ENCODE assay signal across 24 cellular contexts in the genomic region with DNA sequence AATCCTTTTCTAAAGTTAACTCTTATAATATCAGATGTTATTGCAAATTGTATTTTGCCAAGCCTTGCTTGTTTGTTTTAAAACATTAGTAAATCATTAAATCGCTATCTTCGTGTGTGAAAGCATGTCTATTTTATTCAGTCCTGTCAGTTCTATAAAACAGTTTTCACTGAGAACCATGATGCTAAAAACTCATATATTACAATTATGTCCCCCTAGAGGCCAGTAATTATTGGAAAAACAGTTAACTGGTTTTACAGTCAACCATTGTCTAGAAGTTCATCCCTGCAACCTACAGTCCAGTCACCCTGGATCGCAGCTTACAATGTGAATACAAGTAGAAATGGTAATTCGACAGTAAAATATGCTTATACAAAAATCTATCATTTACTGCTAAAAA.
"Had no signal": no experiment of that assay in that cellular context is flagged by ENCODE, and none has a peak within 500 bp of the region (broad histone marks: within the 10 kb centered on the region; RNA-seq: fewer than 3 reads in every experiment).

No MANE protein-coding gene starts in this region.

- H3K4me2 ChIP-seq: hepatocyte had no signal

- H3K27me3 ChIP-seq: brain microvascular endothelial cell, gastrocnemius medialis, hepatocyte, neutrophil, right lobe of liver, tibial nerve had no signal

- H3K27ac ChIP-seq: brain microvascular endothelial cell, gastrocnemius medialis, hepatocyte, left ventricle myocardium inferior, neutrophil, right lobe of liver, tibial nerve had no signal

- H3K4me3 Mint-ChIP-seq: activated CD8-positive, alpha-beta T cell treated with anti-CD3 and anti-CD28 coated beads for 36 hours; activated T-cell treated with anti-CD3 and anti-CD28 coated beads, Interleukin-2, amount 50 U/mL, for 4 hours; activated T-helper 17 cell treated with anti-CD3 and anti-CD28 coated beads, Interleukin-2, amount 50 U/mL, for 72 hours; nephron progenitor cell; T-helper 17 cell; WTC11 had no signal

- DNase-seq: activated CD4-positive, alpha-beta T cell treated with anti-CD3 and anti-CD28 coated beads, Interleukin-2, amount 50 U/mL, for 1 hour; activated CD8-positive, alpha-beta T cell treated with anti-CD3 and anti-CD28 coated beads for 36 hours; activated gamma-delta T cell treated with Interleukin-2 at 50 U/mL for 16 hours; activated naive CD4-positive, alpha-beta T cell treated with anti-CD3 and anti-CD28 coated beads, Interleukin-2, amount 50 U/mL, for 16 hours; activated T-cell treated with anti-CD3 and anti-CD28 coated beads, Interleukin-2, amount 50 U/mL, for 4 hours; amniotic stem cell; brain microvascular endothelial cell; gastrocnemius medialis; glutamatergic neuron; islet precursor cell; left ventricle myocardium inferior; mesendoderm; nephron progenitor cell; right lobe of liver; stimulated activated CD4-positive, alpha-beta T cell treated with anti-CD3 and anti-CD28 coated beads, Interleukin-2, amount 100 ng/mL, for 48 hours; stimulated activated naive CD4-positive, alpha-beta T cell treated with Interleukin-2 at 50 U/mL for 16 hours; T-helper 17 cell; T1000 had no signal

- ATAC-seq: activated CD8-positive, alpha-beta T cell treated with anti-CD3 and anti-CD28 coated beads for 36 hours; activated T-cell treated with anti-CD3 and anti-CD28 coated beads, Interleukin-2, amount 50 U/mL, for 4 hours; activated T-helper 17 cell treated with anti-CD3 and anti-CD28 coated beads, Interleukin-2, amount 50 U/mL, for 72 hours; gastrocnemius medialis; right lobe of liver; T-helper 17 cell; WTC11 had no signal

- H3K79me2 ChIP-seq: hepatocyte had no signal

- H3K27me3 Mint-ChIP-seq: activated CD8-positive, alpha-beta T cell treated with anti-CD3 and anti-CD28 coated beads for 36 hours; activated T-helper 17 cell treated with anti-CD3 and anti-CD28 coated beads, Interleukin-2, amount 50 U/mL, for 72 hours; T-helper 17 cell had no signal

- H3K27ac Mint-ChIP-seq: activated CD8-positive, alpha-beta T cell treated with anti-CD3 and anti-CD28 coated beads for 36 hours; activated T-helper 17 cell treated with anti-CD3 and anti-CD28 coated beads, Interleukin-2, amount 50 U/mL, for 72 hours; nephron progenitor cell; T-helper 17 cell; WTC11 had no signal

- H3K9me3 Mint-ChIP-seq: nephron progenitor cell had no signal

- H3K4me3 ChIP-seq: gastrocnemius medialis, hepatocyte, left ventricle myocardium inferior, lung, right lobe of liver, tibial nerve had no signal

- H3K36me3 ChIP-seq: brain microvascular endothelial cell, gastrocnemius medialis, left ventricle myocardium inferior, neutrophil, right lobe of liver, tibial nerve had no signal

- H2AFZ ChIP-seq: hepatocyte had no signal

- H3K36me3 Mint-ChIP-seq: WTC11 had no signal

- H3K4me1 Mint-ChIP-seq: activated T-helper 17 cell treated with anti-CD3 and anti-CD28 coated beads, Interleukin-2, amount 50 U/mL, for 72 hours; T-helper 17 cell had no signal

- H3K9me3 ChIP-seq: gastrocnemius medialis, neutrophil, right lobe of liver, tibial nerve had no signal

- H3K4me1 ChIP-seq: gastrocnemius medialis, left ventricle myocardium inferior, right lobe of liver, tibial nerve had no signal
